ENCODE assay signal across 8 cellular contexts in the genomic region with DNA sequence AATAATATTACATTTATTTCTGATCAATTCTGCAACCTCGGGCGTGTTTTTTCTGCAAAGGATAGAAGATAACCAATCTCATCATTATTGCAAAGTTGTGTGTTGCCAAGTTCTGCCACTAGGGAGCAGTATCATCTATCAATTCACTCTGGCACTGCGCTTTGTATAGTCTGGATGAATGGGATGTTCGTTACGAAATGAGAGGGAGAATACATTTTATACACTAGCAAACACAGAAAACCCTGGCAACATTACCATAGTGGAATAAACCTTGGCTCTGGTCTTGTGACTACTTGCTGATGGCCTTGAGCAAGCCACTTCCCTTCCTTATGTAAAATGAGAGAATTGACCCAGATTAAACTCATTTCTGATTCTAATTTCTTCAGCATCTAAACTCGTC.
DNase-seq lines count a peak whose midpoint lies in the region; ATAC-seq and TF ChIP-seq lines count a peak whose summit lies in the region.

No MANE protein-coding gene starts in this region.

- H3K9me3 ChIP-seq in thoracic aorta: no peaks in the 10 kb centered on the region

- H3K4me1 Mint-ChIP-seq in activated CD4-positive, alpha-beta T cell treated with anti-CD3 and anti-CD28 coated beads, Interleukin-2, amount 10 ng/mL, durations not matched to agents 24 days and 14 days: peaks cover 2% of the 10 kb centered on the region
- H3K4me1 Mint-ChIP-seq in endothelial cell (ENCODE audit: unreplicated experiment): no peaks in the 10 kb centered on the region

- H3K4me3 ChIP-seq in AG10803 (ENCODE audit: low read length): no peak overlapping the region
- no peak overlapping the region for H3K4me3 ChIP-seq in thoracic aorta

- H3K27me3 Mint-ChIP-seq in activated CD4-positive, alpha-beta T cell treated with anti-CD3 and anti-CD28 coated beads, Interleukin-2, amount 10 ng/mL, durations not matched to agents 24 days and 14 days: peaks cover 5% of the 10 kb centered on the region
- no peaks in the 10 kb centered on the region for H3K27me3 Mint-ChIP-seq in endothelial cell (ENCODE audit: unreplicated experiment)

- DNase-seq in AG10803 (ENCODE audit: low read depth) (peak; percentile 50), NCI-H2227 treated with DMSO at 0.1 percent for 48 hours (lab: John Stamatoyannopoulos, UW) (peak; percentile 44), endothelial cell (ENCODE audit: low spot score) (peak; percentile 67), midbrain (lab: John Stamatoyannopoulos, UW) (peak; percentile 70), thoracic aorta (ENCODE audit: low spot score) (no peak)
- peak; percentile 84 for DNase-seq in activated CD4-positive, alpha-beta T cell treated with anti-CD3 and anti-CD28 coated beads, Interleukin-2, amount 10 ng/mL, durations not matched to agents 24 days and 14 days

- H3K4me1 ChIP-seq in thoracic aorta (ENCODE audit: control insufficient read depth in 1 of 2, low read depth in 2 of 2): no peaks in the 10 kb centered on the region

- H3K27me3 ChIP-seq in thoracic aorta (replicated peaks; ENCODE audit: insufficient read depth): no peaks in the 10 kb centered on the region

- H3K27ac Mint-ChIP-seq in activated CD4-positive, alpha-beta T cell treated with anti-CD3 and anti-CD28 coated beads, Interleukin-2, amount 10 ng/mL, durations not matched to agents 24 days and 14 days: no peak overlapping the region
- no peak overlapping the region for H3K27ac Mint-ChIP-seq in endothelial cell (ENCODE audit: unreplicated experiment)

- H3K36me3 ChIP-seq in thoracic aorta: no peaks in the 10 kb centered on the region

- peak; percentile 82 for ATAC-seq in GM18858 (IDR thresholded peaks at IDR 0.05; ENCODE audit: unreplicated experiment)
- ATAC-seq in HG03159 (IDR thresholded peaks at IDR 0.05; ENCODE audit: unreplicated experiment): peak; percentile 80
- ATAC-seq in thoracic aorta (ENCODE audit: insufficient number of reproducible peaks, low FRiP score, low read depth): no peak

- TF ChIP-seq CTCF in AG10803 (conservative IDR thresholded peaks at IDR 0.05; ENCODE audit: low read length) (peak; percentile 86), endothelial cell (IDR thresholded peaks at IDR 0.05; ENCODE audit: unreplicated experiment) (peak; percentile 93), thoracic aorta (IDR thresholded peaks at IDR 0.05) (peak; percentile 69)

- intact Hi-C loops in activated CD4-positive, alpha-beta T cell treated with anti-CD3 and anti-CD28 coated beads, Interleukin-2, amount 10 ng/mL, durations not matched to agents 24 days and 14 days (cut with micrococcal nuclease): loop anchor here (2.0 to 10.0 kb wide), 2 partner anchors 870 to 1170 kb away; no protein-coding TSS in a partner anchor

- H3K9me3 Mint-ChIP-seq in activated CD4-positive, alpha-beta T cell treated with anti-CD3 and anti-CD28 coated beads, Interleukin-2, amount 10 ng/mL, durations not matched to agents 24 days and 14 days: no peaks in the 10 kb centered on the region
- no peaks in the 10 kb centered on the region for H3K9me3 Mint-ChIP-seq in endothelial cell (ENCODE audit: unreplicated experiment)

- no peaks in the 10 kb centered on the region for H3K36me3 Mint-ChIP-seq in activated CD4-positive, alpha-beta T cell treated with anti-CD3 and anti-CD28 coated beads, Interleukin-2, amount 10 ng/mL, durations not matched to agents 24 days and 14 days (ENCODE audit: low read depth)
- no peaks in the 10 kb centered on the region for H3K36me3 Mint-ChIP-seq in endothelial cell (ENCODE audit: low read depth, unreplicated experiment)

- no peak overlapping the region for H3K4me3 Mint-ChIP-seq in activated CD4-positive, alpha-beta T cell treated with anti-CD3 and anti-CD28 coated beads, Interleukin-2, amount 10 ng/mL, durations not matched to agents 24 days and 14 days
- no peak overlapping the region for H3K4me3 Mint-ChIP-seq in endothelial cell (ENCODE audit: unreplicated experiment)

- no peak overlapping the region for H3K27ac ChIP-seq in thoracic aorta
